In genomic region chr13:51523082-51523518, GRCh38 we compare ENCODE assay signal across 9 cellular contexts.
A peak's percentile ranks its signal among the peaks of the same experiment; 100 is the strongest.
DNase-seq lines count a peak whose midpoint lies in the region.
"Had no signal": no experiment of that assay in that cellular context is flagged by ENCODE, and none has a peak within 500 bp of the region (broad histone marks: within the 10 kb centered on the region; RNA-seq: fewer than 3 reads in every experiment).

No MANE protein-coding gene starts in this region.

- peaks cover 16% of the 10 kb centered on the region for H3K4me1 Mint-ChIP-seq in activated CD4-positive, alpha-beta memory T cell treated with anti-CD3 and anti-CD28 coated beads for 36 hours (ENCODE audit: low read depth)
- H3K4me1 Mint-ChIP-seq in immature natural killer cell = peaks cover 13 to 34% of the 10 kb centered on the region in 2 donors

- no peak overlapping the region for H3K27ac Mint-ChIP-seq in activated CD4-positive, alpha-beta memory T cell treated with anti-CD3 and anti-CD28 coated beads for 36 hours
- peak overlapping the region; percentile 81 to 97 (median 90) for H3K27ac Mint-ChIP-seq in immature natural killer cell

- DNase-seq in stimulated activated CD4-positive, alpha-beta T cell treated with anti-CD3 and anti-CD28 coated beads, Interleukin-15, amount 100 ng/mL, for 24 hours = peak; percentile 26
- DNase-seq in stimulated activated CD4-positive, alpha-beta T cell treated with anti-CD3 and anti-CD28 coated beads, Interleukin-4, amount 100 ng/mL, for 4 hours = no peak
- peak; percentile 50 for DNase-seq in activated CD4-positive, alpha-beta memory T cell treated with anti-CD3 and anti-CD28 coated beads for 36 hours
- DNase-seq in immature natural killer cell = peak; percentile 75 to 79 (median 75)
- no peak for DNase-seq in effector CD8-positive, alpha-beta T cell (lab: John Stamatoyannopoulos, UW)
- no peak for DNase-seq in LoVo (ENCODE audit: low spot score)
- DNase-seq in D341Med (ENCODE audit: low spot score) = no peak
- DNase-seq in epidermal melanocyte (ENCODE audit: insufficient read length, low spot score) = no peak
- DNase-seq: heart right ventricle had no signal

- H3K4me3 Mint-ChIP-seq in activated CD4-positive, alpha-beta memory T cell treated with anti-CD3 and anti-CD28 coated beads for 36 hours = no peak overlapping the region
- peak overlapping the region; percentile 66 to 81 (median 78) for H3K4me3 Mint-ChIP-seq in immature natural killer cell

- no peaks in the 10 kb centered on the region for H3K27me3 Mint-ChIP-seq in activated CD4-positive, alpha-beta memory T cell treated with anti-CD3 and anti-CD28 coated beads for 36 hours
- peaks cover 2 to 3% (median 3%) of the 10 kb centered on the region in 3 donors for H3K27me3 Mint-ChIP-seq in immature natural killer cell (ENCODE audit: low read depth in 3 of 3)

- CTCF ChIA-PET in activated CD4-positive, alpha-beta memory T cell treated with anti-CD3 and anti-CD28 coated beads for 36 hours (lab: Charles Lee) = no interaction called here

- H3K36me3 Mint-ChIP-seq in activated CD4-positive, alpha-beta memory T cell treated with anti-CD3 and anti-CD28 coated beads for 36 hours = no peaks in the 10 kb centered on the region
- peaks cover 0 to 3% (median 0%) of the 10 kb centered on the region in 3 donors for H3K36me3 Mint-ChIP-seq in immature natural killer cell

- no peaks in the 10 kb centered on the region for H3K9me3 Mint-ChIP-seq in activated CD4-positive, alpha-beta memory T cell treated with anti-CD3 and anti-CD28 coated beads for 36 hours
- H3K9me3 Mint-ChIP-seq in immature natural killer cell = no peaks in the 10 kb centered on the region

- POLR2A ChIA-PET in activated CD4-positive, alpha-beta memory T cell treated with anti-CD3 and anti-CD28 coated beads for 36 hours (lab: Charles Lee) = no interaction called here

- intact Hi-C loops in activated CD4-positive, alpha-beta memory T cell treated with anti-CD3 and anti-CD28 coated beads for 36 hours (cut with micrococcal nuclease) = loop anchor here (1.0 kb wide), 1 partner anchor 21 kb away; no protein-coding TSS in a partner anchor

Comparison
In these comparisons a context has a peak if more than half of its experiments do, and no peak if none do; other contexts are left out.
1. DNase-seq: peak in stimulated activated CD4-positive, alpha-beta T cell treated with anti-CD3 and anti-CD28 coated beads, Interleukin-15, amount 100 ng/mL, for 24 hours (single experiment), activated CD4-positive, alpha-beta memory T cell treated with anti-CD3 and anti-CD28 coated beads for 36 hours (single experiment) and immature natural killer cell (3 of 3); none in stimulated activated CD4-positive, alpha-beta T cell treated with anti-CD3 and anti-CD28 coated beads, Interleukin-4, amount 100 ng/mL, for 4 hours (0 of 2), effector CD8-positive, alpha-beta T cell (single experiment), LoVo (single experiment), D341Med (single experiment) and epidermal melanocyte (single experiment).